Comparison of ENCODE assay signal across 8 cellular contexts in genomic region chr4:87559090-87559837, GRCh38.
DNase-seq lines count a peak whose midpoint lies in the region; ATAC-seq lines count a peak whose summit lies in the region.

No MANE protein-coding gene starts in this region.

- DNase-seq in COR-L47 (lab: John Stamatoyannopoulos, UW) (peak; percentile 92), NOMO-1 treated with DMSO at 0.1 percent for 48 hours (lab: John Stamatoyannopoulos, UW; ENCODE audit: unreplicated experiment) (peak; percentile 84), NCI-H345 (lab: John Stamatoyannopoulos, UW) (no peak), OCI-M2 (lab: John Stamatoyannopoulos, UW; ENCODE audit: unreplicated experiment) (no peak)
- peak; percentile 0 for DNase-seq in activated T-helper 9 cell treated with anti-CD3 and anti-CD28 coated beads, Interleukin-2, amount 50 U/mL, for 16 hours (ENCODE audit: low read depth)
- peak; percentile 41 for DNase-seq in stimulated activated CD4-positive, alpha-beta T cell treated with anti-CD3 and anti-CD28 coated beads, Interleukin-1b, Interleukin-23, amount 100 ng/mL, for 48 hours

- ATAC-seq in GM19463 (IDR thresholded peaks at IDR 0.05; ENCODE audit: unreplicated experiment) (peak; percentile 100), HG03432 (IDR thresholded peaks at IDR 0.05; ENCODE audit: unreplicated experiment) (peak; percentile 100)

Comparison
In these comparisons a context has a peak if more than half of its experiments do, and no peak if none do; other contexts are left out.
1. DNase-seq: peak in COR-L47 (single experiment), NOMO-1 treated with DMSO at 0.1 percent for 48 hours (single experiment), activated T-helper 9 cell treated with anti-CD3 and anti-CD28 coated beads, Interleukin-2, amount 50 U/mL, for 16 hours (single experiment) and stimulated activated CD4-positive, alpha-beta T cell treated with anti-CD3 and anti-CD28 coated beads, Interleukin-1b, Interleukin-23, amount 100 ng/mL, for 48 hours (single experiment); none in NCI-H345 (single experiment) and OCI-M2 (single experiment).